1 cellular context compared by ENCODE assay signal in genomic region chr13:93882086-93882651, GRCh38.
A peak's percentile ranks its signal among the peaks of the same experiment; 100 is the strongest.
TF ChIP-seq lines count a peak whose summit lies in the region.

No MANE protein-coding gene starts in this region.

TF ChIP-seq in IMR-90, 13 proteins besides CTCF, POLR2A, EP300 and RAD21:
- TF ChIP-seq RCOR1 (IDR thresholded peaks at IDR 0.05; ENCODE audit: insufficient replicate concordance, low read length) (no peak), MAFK (IDR thresholded peaks at IDR 0.05; ENCODE audit: low read depth, low read length) (no peak), BHLHE40 (IDR thresholded peaks at IDR 0.05; ENCODE audit: low read depth, low read length) (peak; percentile 74; the same call in 1 of the 2 replicates)
